In genomic region chr1:232431748-232432147, GRCh38 we compare ENCODE assay signal across 25 cellular contexts.
"Had no signal": no experiment of that assay in that cellular context is flagged by ENCODE, and none has a peak within 500 bp of the region (broad histone marks: within the 10 kb centered on the region; RNA-seq: fewer than 3 reads in every experiment).

No MANE protein-coding gene starts in this region.

- H3K9me3 ChIP-seq: colonic mucosa, esophagus muscularis mucosa, gastroesophageal sphincter, left lung, lower lobe of right lung, neutrophil, pancreas, sigmoid colon, suprapubic skin, transverse colon, upper lobe of right lung, uterus had no signal

- H3K4me3 Mint-ChIP-seq: dendritic cell treated with granulocyte-macrophage colony-stimulating factor and Interleukin-4, amounts not matched to agents 40 ng/mL and 50 ng/mL, for 4 days; endodermal cell; natural killer cell; neural crest cell; stimulated activated naive B cell treated with anti-CD40 and anti-IgM and Interleukin-4, amounts not matched to agents 10 μg/mL and 1 μg/mL and 100 μg/mL, for 72 hours; stimulated activated naive CD8-positive, alpha-beta T cell treated with anti-CD3 and anti-CD28 coated beads, Interleukin-15, Interleukin-2, amounts not matched to agents 100 ng/mL and 50 ng/mL, for 24 hours had no signal

- H3K36me3 ChIP-seq: pancreas, transverse colon, uterus had no signal

- H3K27me3 ChIP-seq: colonic mucosa, esophagus muscularis mucosa, foreskin keratinocyte, gastroesophageal sphincter, left lung, neutrophil, pancreas, sigmoid colon, suprapubic skin, transverse colon, upper lobe of right lung, uterus had no signal

- H3K27me3 Mint-ChIP-seq: dendritic cell treated with granulocyte-macrophage colony-stimulating factor and Interleukin-4, amounts not matched to agents 40 ng/mL and 50 ng/mL, for 4 days; stimulated activated naive B cell treated with anti-CD40 and anti-IgM and Interleukin-4, amounts not matched to agents 10 μg/mL and 1 μg/mL and 100 μg/mL, for 72 hours; stimulated activated naive CD8-positive, alpha-beta T cell treated with anti-CD3 and anti-CD28 coated beads, Interleukin-15, Interleukin-2, amounts not matched to agents 100 ng/mL and 50 ng/mL, for 24 hours had no signal

- ATAC-seq: foreskin keratinocyte; gastroesophageal sphincter; left lung; lower lobe of right lung; natural killer cell; pancreas; stimulated activated naive B cell treated with anti-CD40 and anti-IgM and Interleukin-4, amounts not matched to agents 10 μg/mL and 1 μg/mL and 100 μg/mL, for 72 hours; upper lobe of right lung had no signal

- H3K36me3 Mint-ChIP-seq: natural killer cell; stimulated activated naive B cell treated with anti-CD40 and anti-IgM and Interleukin-4, amounts not matched to agents 10 μg/mL and 1 μg/mL and 100 μg/mL, for 72 hours had no signal

- DNase-seq: cerebellar nuclear complex; colonic mucosa; effector CD8-positive, alpha-beta T cell; endodermal cell; foreskin keratinocyte; glutamatergic neuron; kidney; left lung; lower lobe of right lung; natural killer cell; pancreas; sigmoid colon; stimulated activated CD4-positive, alpha-beta T cell treated with anti-CD3 and anti-CD28 coated beads, Interleukin-2, amount 100 ng/mL, for 24 hours; stimulated activated CD4-positive, alpha-beta T cell treated with anti-CD3 and anti-CD28 coated beads, Interleukin-4, amount 100 ng/mL, for 24 hours; stimulated activated naive B cell treated with anti-CD40 and anti-IgM and Interleukin-4, amounts not matched to agents 10 μg/mL and 1 μg/mL and 100 μg/mL, for 72 hours; transverse colon; upper lobe of right lung; uterus had no signal

- H3K4me3 ChIP-seq: colonic mucosa, esophagus muscularis mucosa, gastroesophageal sphincter, left lung, lower lobe of right lung, pancreas, sigmoid colon, suprapubic skin, transverse colon, upper lobe of right lung, uterus had no signal

- H3K27ac Mint-ChIP-seq: dendritic cell treated with granulocyte-macrophage colony-stimulating factor and Interleukin-4, amounts not matched to agents 40 ng/mL and 50 ng/mL, for 4 days; natural killer cell; stimulated activated naive B cell treated with anti-CD40 and anti-IgM and Interleukin-4, amounts not matched to agents 10 μg/mL and 1 μg/mL and 100 μg/mL, for 72 hours; stimulated activated naive CD8-positive, alpha-beta T cell treated with anti-CD3 and anti-CD28 coated beads, Interleukin-15, Interleukin-2, amounts not matched to agents 100 ng/mL and 50 ng/mL, for 24 hours had no signal

- H3K4me1 ChIP-seq: colonic mucosa, foreskin keratinocyte, pancreas, upper lobe of right lung, uterus had no signal

- H3K27ac ChIP-seq: colonic mucosa, esophagus muscularis mucosa, foreskin keratinocyte, gastroesophageal sphincter, left lung, lower lobe of right lung, neutrophil, pancreas, sigmoid colon, suprapubic skin, transverse colon, upper lobe of right lung, uterus had no signal

- H3K4me1 Mint-ChIP-seq: natural killer cell; stimulated activated naive B cell treated with anti-CD40 and anti-IgM and Interleukin-4, amounts not matched to agents 10 μg/mL and 1 μg/mL and 100 μg/mL, for 72 hours had no signal

- H3K9me3 Mint-ChIP-seq: dendritic cell treated with granulocyte-macrophage colony-stimulating factor and Interleukin-4, amounts not matched to agents 40 ng/mL and 50 ng/mL, for 4 days; endodermal cell; natural killer cell; neural crest cell; stimulated activated naive B cell treated with anti-CD40 and anti-IgM and Interleukin-4, amounts not matched to agents 10 μg/mL and 1 μg/mL and 100 μg/mL, for 72 hours; stimulated activated naive CD8-positive, alpha-beta T cell treated with anti-CD3 and anti-CD28 coated beads, Interleukin-15, Interleukin-2, amounts not matched to agents 100 ng/mL and 50 ng/mL, for 24 hours had no signal
